In the genomic region with DNA sequence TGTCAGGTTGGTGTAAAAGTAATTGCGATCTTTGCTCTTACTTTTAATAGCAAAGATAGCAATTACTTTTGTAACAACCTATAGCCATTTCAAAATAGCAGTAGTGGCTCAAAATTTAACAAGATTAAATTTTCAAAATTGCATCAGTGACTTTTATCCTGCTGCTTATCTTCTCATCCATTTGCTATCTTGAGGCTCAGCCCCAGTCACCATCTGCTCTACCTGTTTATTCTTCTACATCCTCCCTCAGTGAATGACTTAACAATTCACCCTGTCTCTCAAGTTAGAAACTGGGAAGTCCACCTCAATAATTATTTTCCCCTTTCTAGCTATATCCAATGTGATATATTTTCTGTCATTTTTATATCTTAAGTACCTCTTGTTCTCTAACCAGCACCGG, we compare ENCODE assay signal across 23 cellular contexts.
A peak's percentile ranks its signal among the peaks of the same experiment; 100 is the strongest.
DNase-seq lines count a peak whose midpoint lies in the region; TF ChIP-seq lines count a peak whose summit lies in the region.
"Had no signal": no experiment of that assay in that cellular context is flagged by ENCODE, and none has a peak within 500 bp of the region (broad histone marks: within the 10 kb centered on the region; RNA-seq: fewer than 3 reads in every experiment).

No MANE protein-coding gene starts in this region.

- no peaks in the 10 kb centered on the region for H3K27me3 Mint-ChIP-seq in activated naive CD4-positive, alpha-beta T cell treated with anti-CD3 and anti-CD28 coated beads for 36 hours (ENCODE audit: low read depth)
- H3K27me3 Mint-ChIP-seq: CD4-positive, alpha-beta T cell had no signal

- CTCF ChIA-PET in activated naive CD4-positive, alpha-beta T cell treated with anti-CD3 and anti-CD28 coated beads for 36 hours (lab: Charles Lee): no interaction called here

- H3K36me3 Mint-ChIP-seq in activated naive CD4-positive, alpha-beta T cell treated with anti-CD3 and anti-CD28 coated beads for 36 hours (ENCODE audit: low read depth): no peaks in the 10 kb centered on the region

- H3K9me3 ChIP-seq in WERI-Rb-1 (ENCODE audit: severe bottlenecking): no peaks in the 10 kb centered on the region
- H3K9me3 ChIP-seq: A549; BLaER1 treated with 17β-estradiol and CSF1 and Interleukin-3, amounts not matched to agents 10 nM and 100 nM; Peyer's patch had no signal

- intact Hi-C loops in activated naive CD4-positive, alpha-beta T cell treated with anti-CD3 and anti-CD28 coated beads for 36 hours (cut with micrococcal nuclease): no loop called here

- no peak overlapping the region for H3K27ac Mint-ChIP-seq in activated naive CD4-positive, alpha-beta T cell treated with anti-CD3 and anti-CD28 coated beads for 36 hours
- H3K27ac Mint-ChIP-seq: CD4-positive, alpha-beta T cell had no signal

- no peak for TF ChIP-seq CTCF in WERI-Rb-1 (IDR thresholded peaks at IDR 0.05; ENCODE audit: low read depth, low read length)

- H3K27ac ChIP-seq in WERI-Rb-1: peak overlapping the region; percentile 65
- H3K27ac ChIP-seq: A549; BLaER1 treated with 17β-estradiol and CSF1 and Interleukin-3, amounts not matched to agents 10 nM and 100 nM; KMS-11; Peyer's patch; SK-N-MC had no signal

- no peak overlapping the region for H3K4me3 Mint-ChIP-seq in activated naive CD4-positive, alpha-beta T cell treated with anti-CD3 and anti-CD28 coated beads for 36 hours
- H3K4me3 Mint-ChIP-seq: CD4-positive, alpha-beta T cell had no signal

- no peaks in the 10 kb centered on the region for H3K27me3 ChIP-seq in WERI-Rb-1 (ENCODE audit: insufficient read depth, low read depth, severe bottlenecking)
- H3K27me3 ChIP-seq: BLaER1 treated with 17β-estradiol and CSF1 and Interleukin-3, amounts not matched to agents 10 nM and 100 nM; Peyer's patch had no signal

- peaks cover 3% of the 10 kb centered on the region for H3K9me3 Mint-ChIP-seq in activated naive CD4-positive, alpha-beta T cell treated with anti-CD3 and anti-CD28 coated beads for 36 hours

- H3K4me3 ChIP-seq in WERI-Rb-1 (ENCODE audit: low read depth, low read length): no peak overlapping the region
- H3K4me3 ChIP-seq: A549; BLaER1 treated with 17β-estradiol and CSF1 and Interleukin-3, amounts not matched to agents 10 nM and 100 nM; Peyer's patch; SK-N-MC had no signal

- peak; percentile 9 for DNase-seq in DMS 273 treated with DMSO at 0.1 percent for 48 hours (lab: John Stamatoyannopoulos, UW)
- peak; percentile 98 for DNase-seq in NCI-H82 treated with DMSO at 0.1 percent for 48 hours (lab: John Stamatoyannopoulos, UW; ENCODE audit: unreplicated experiment)
- DNase-seq in WERI-Rb-1: peak; percentile 44
- DNase-seq in pons (ENCODE audit: low spot score): no peak
- DNase-seq in occipital lobe (lab: John Stamatoyannopoulos, UW): no peak
- no peak for DNase-seq in activated naive CD4-positive, alpha-beta T cell treated with anti-CD3 and anti-CD28 coated beads for 36 hours
- no peak for DNase-seq in 8988T
- DNase-seq: AML-193; CD4-positive, alpha-beta T cell; DMS153; IMR-90; MM.1S; NCI-H2029; NCI-H2227 treated with DMSO at 0.1 percent for 48 hours; NCI-H748 treated with DMSO at 0.1 percent for 48 hours; NK-92 treated with Interleukin-12 subunit alpha and Interleukin-12 subunit beta, amount 100 ng/mL, for 24 hours; Peyer's patch; SHP77 treated with DMSO at 0.1 percent for 48 hours; SW 1271 had no signal

- H3K4me1 Mint-ChIP-seq in activated naive CD4-positive, alpha-beta T cell treated with anti-CD3 and anti-CD28 coated beads for 36 hours (ENCODE audit: low read depth): no peaks in the 10 kb centered on the region

- H3K36me3 ChIP-seq in WERI-Rb-1: no peaks in the 10 kb centered on the region
- H3K36me3 ChIP-seq: BLaER1 treated with 17β-estradiol and CSF1 and Interleukin-3, amounts not matched to agents 10 nM and 100 nM; Peyer's patch had no signal

Comparison
In these comparisons a context has a peak if more than half of its experiments do, and no peak if none do; other contexts are left out.
1. DNase-seq: peak in DMS 273 treated with DMSO at 0.1 percent for 48 hours (single experiment), NCI-H82 treated with DMSO at 0.1 percent for 48 hours (single experiment) and WERI-Rb-1 (single experiment); none in pons (single experiment), occipital lobe (single experiment), activated naive CD4-positive, alpha-beta T cell treated with anti-CD3 and anti-CD28 coated beads for 36 hours (single experiment) and 8988T (single experiment).